Comparison of ENCODE assay signal across 14 cellular contexts in genomic region chr11:128463975-128464374, GRCh38.
DNase-seq lines count a peak whose midpoint lies in the region; ATAC-seq lines count a peak whose summit lies in the region.
"Had no signal": no experiment of that assay in that cellular context is flagged by ENCODE, and none has a peak within 500 bp of the region (broad histone marks: within the 10 kb centered on the region; RNA-seq: fewer than 3 reads in every experiment).

No MANE protein-coding gene starts in this region.

- H3K27me3 Mint-ChIP-seq in T-helper 1 cell treated with Interleukin-12 subunit alpha and Interleukin-12 subunit beta and Interleukin-4 antibody, amounts not matched to agents 30 μg/mL and 1 μg/mL, for 36 hours (ENCODE audit: low read depth): no peaks in the 10 kb centered on the region
- no peaks in the 10 kb centered on the region for H3K27me3 Mint-ChIP-seq in T-helper 17 cell
- peaks cover 9 to 13% (median 11%) of the 10 kb centered on the region in 3 donors for H3K27me3 Mint-ChIP-seq in immature natural killer cell (ENCODE audit: low read depth in 3 of 3)

- DNase-seq in T-helper 1 cell: no peak
- DNase-seq in T-helper 17 cell: no peak
- no peak for DNase-seq in immature natural killer cell
- no peak for DNase-seq in posterior vena cava (ENCODE audit: low spot score)
- DNase-seq in NCI-H1092 (lab: John Stamatoyannopoulos, UW): no peak
- DNase-seq in AG08395 (ENCODE audit: low spot score): no peak
- DNase-seq: 8988T, dorsolateral prefrontal cortex, NCI-H1694 treated with DMSO at 0.1 percent for 48 hours, T1000, testis had no signal

- H3K4me3 Mint-ChIP-seq in T-helper 1 cell treated with Interleukin-12 subunit alpha and Interleukin-12 subunit beta and Interleukin-4 antibody, amounts not matched to agents 30 μg/mL and 1 μg/mL, for 36 hours: peak overlapping the region; percentile 84
- peak overlapping the region; percentile 82 for H3K4me3 Mint-ChIP-seq in T-helper 17 cell
- H3K4me3 Mint-ChIP-seq in immature natural killer cell: peak overlapping the region; percentile 52 to 76 (median 64)
- H3K4me3 Mint-ChIP-seq: neural crest cell had no signal

- intact Hi-C loops in posterior vena cava (cut with DNase I): loop anchor here (10.0 kb wide), 2 partner anchors 51 to 169 kb away; no protein-coding TSS in a partner anchor

- H3K36me3 Mint-ChIP-seq in T-helper 1 cell treated with Interleukin-12 subunit alpha and Interleukin-12 subunit beta and Interleukin-4 antibody, amounts not matched to agents 30 μg/mL and 1 μg/mL, for 36 hours (ENCODE audit: low read depth): peaks cover 93% of the 10 kb centered on the region
- H3K36me3 Mint-ChIP-seq in T-helper 17 cell (ENCODE audit: low read depth) (peaks cover 29% of the 10 kb centered on the region), immature natural killer cell (peaks cover 40 to 81% (median 66%) of the 10 kb centered on the region in 3 donors)

- no peaks in the 10 kb centered on the region for H3K9me3 ChIP-seq in T-helper 17 cell (ENCODE audit: control insufficient read depth, low read length, poor library complexity, severe bottlenecking)
- H3K9me3 ChIP-seq: testis had no signal

- peak overlapping the region in 11 of 21 experiments; percentile 1 to 89 (median 42) for H3K27ac ChIP-seq in skin epidermis
- H3K27ac ChIP-seq: testis had no signal

- peaks cover 90% of the 10 kb centered on the region for H3K4me1 Mint-ChIP-seq in T-helper 1 cell treated with Interleukin-12 subunit alpha and Interleukin-12 subunit beta and Interleukin-4 antibody, amounts not matched to agents 30 μg/mL and 1 μg/mL, for 36 hours (ENCODE audit: low read depth)
- H3K4me1 Mint-ChIP-seq in T-helper 17 cell (peaks cover 78% of the 10 kb centered on the region), immature natural killer cell (peaks cover 92 to 98% of the 10 kb centered on the region in 2 donors)

- H3K27ac Mint-ChIP-seq in T-helper 1 cell treated with Interleukin-12 subunit alpha and Interleukin-12 subunit beta and Interleukin-4 antibody, amounts not matched to agents 30 μg/mL and 1 μg/mL, for 36 hours: peak overlapping the region; percentile 90
- H3K27ac Mint-ChIP-seq in T-helper 17 cell (peak overlapping the region; percentile 100), immature natural killer cell (peak overlapping the region; percentile 91 to 99 (median 98))

- no peak overlapping the region for H3K4me3 ChIP-seq in skin epidermis
- H3K4me3 ChIP-seq: dorsolateral prefrontal cortex, testis had no signal

- H3K9me3 Mint-ChIP-seq in T-helper 1 cell treated with Interleukin-12 subunit alpha and Interleukin-12 subunit beta and Interleukin-4 antibody, amounts not matched to agents 30 μg/mL and 1 μg/mL, for 36 hours: no peaks in the 10 kb centered on the region
- no peaks in the 10 kb centered on the region for H3K9me3 Mint-ChIP-seq in immature natural killer cell
- H3K9me3 Mint-ChIP-seq: neural crest cell had no signal

- no peak for ATAC-seq in T-helper 17 cell
